8 cellular contexts compared by ENCODE assay signal in the genomic region with DNA sequence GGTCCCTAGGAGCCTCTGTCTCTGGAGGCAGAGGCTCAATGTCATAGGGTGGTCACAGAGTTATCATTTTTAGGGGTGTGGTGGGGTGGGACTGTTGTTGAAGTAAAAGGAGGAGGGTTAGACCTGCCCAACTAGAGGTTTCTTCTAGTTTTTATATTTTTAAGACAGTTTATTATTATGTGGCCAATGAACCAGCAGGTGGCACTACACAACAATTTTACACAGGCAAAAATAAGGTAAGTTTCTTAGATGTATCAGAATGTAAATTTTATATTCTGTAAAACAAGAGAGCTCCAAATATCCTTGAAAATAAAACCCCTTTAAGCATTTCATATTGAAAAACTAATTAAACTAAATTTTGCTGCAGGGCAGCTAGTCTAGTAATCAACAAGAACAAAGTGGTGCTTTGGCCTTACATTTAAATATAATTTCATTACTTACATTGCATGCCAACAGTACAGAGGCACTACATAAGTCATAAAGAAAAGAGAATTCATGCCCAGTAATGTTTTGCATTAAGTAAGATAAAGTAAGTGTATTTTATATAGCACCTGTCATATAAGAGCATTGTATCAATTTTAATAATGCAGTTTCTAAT. TPM values are rescaled to one million over a fixed set of nuclear protein-coding genes. Genes with fewer than 3 reads are reported as not detected.
A peak's percentile ranks its signal among the peaks of the same experiment; 100 is the strongest.
DNase-seq lines count a peak whose midpoint lies in the region; ATAC-seq and TF ChIP-seq lines count a peak whose summit lies in the region.

No MANE protein-coding gene starts in this region.

- no peak for TF ChIP-seq POLR2A in NB4 (IDR thresholded peaks at IDR 0.05; ENCODE audit: extremely low read depth, insufficient read length)

- no peaks in the 10 kb centered on the region for H3K9me3 Mint-ChIP-seq in activated CD8-positive, alpha-beta T cell treated with anti-CD3 and anti-CD28 coated beads for 36 hours

- peak; percentile 46 for TF ChIP-seq CTCF in GM10266 (IDR thresholded peaks at IDR 0.05; ENCODE audit: control insufficient read depth, insufficient read depth, low read depth, missing control alignments)
- peak; percentile 58 for TF ChIP-seq CTCF in NB4 (IDR thresholded peaks at IDR 0.05; ENCODE audit: low read depth, low read length)
- peak; percentile 71 for TF ChIP-seq CTCF in activated CD8-positive, alpha-beta T cell treated with anti-CD3 and anti-CD28 coated beads for 36 hours (IDR thresholded peaks at IDR 0.05)

- H3K4me1 Mint-ChIP-seq in activated CD8-positive, alpha-beta T cell treated with anti-CD3 and anti-CD28 coated beads for 36 hours (ENCODE audit: low read depth) = no peaks in the 10 kb centered on the region

- intact Hi-C loops in activated CD8-positive, alpha-beta T cell treated with anti-CD3 and anti-CD28 coated beads for 36 hours (cut with micrococcal nuclease) = no loop called here

- ATAC-seq in activated CD8-positive, alpha-beta T cell treated with anti-CD3 and anti-CD28 coated beads for 36 hours = no peak
- ATAC-seq in GM18502 (IDR thresholded peaks at IDR 0.05; ENCODE audit: poor library complexity, unreplicated experiment) = no peak
- no peak for ATAC-seq in HG03175 (IDR thresholded peaks at IDR 0.05; ENCODE audit: unreplicated experiment)

- H3K27ac Mint-ChIP-seq in activated CD8-positive, alpha-beta T cell treated with anti-CD3 and anti-CD28 coated beads for 36 hours = no peak overlapping the region

- H3K4me3 Mint-ChIP-seq in activated CD8-positive, alpha-beta T cell treated with anti-CD3 and anti-CD28 coated beads for 36 hours = no peak overlapping the region

- POLR2A ChIA-PET in activated CD8-positive, alpha-beta T cell treated with anti-CD3 and anti-CD28 coated beads for 36 hours (lab: Charles Lee) = no interaction called here

- H3K4me3 ChIP-seq in NB4 (ENCODE audit: low read depth, low read length) = no peak overlapping the region

- H3K36me3 Mint-ChIP-seq in activated CD8-positive, alpha-beta T cell treated with anti-CD3 and anti-CD28 coated beads for 36 hours (ENCODE audit: low read depth) = no peaks in the 10 kb centered on the region

- CTCF ChIA-PET in activated CD8-positive, alpha-beta T cell treated with anti-CD3 and anti-CD28 coated beads for 36 hours (lab: Charles Lee) = interaction anchor here (0.6 to 3.6 kb wide), 14 partner anchors 10 to 1327 kb away, joined by 3 to 24 read pairs (median 3); no protein-coding TSS in a partner anchor

- H3K27me3 Mint-ChIP-seq in activated CD8-positive, alpha-beta T cell treated with anti-CD3 and anti-CD28 coated beads for 36 hours = peaks cover 6% of the 10 kb centered on the region

- peak; percentile 18 to 41 for DNase-seq in AML-193 (lab: John Stamatoyannopoulos, UW)
- DNase-seq in GM10266 (ENCODE audit: extremely low spot score) = peak; percentile 19
- peak; percentile 79 for DNase-seq in NB4 (ENCODE audit: low read depth)
- DNase-seq in activated CD8-positive, alpha-beta T cell treated with anti-CD3 and anti-CD28 coated beads for 36 hours = peak; percentile 41
- peak; percentile 4 for DNase-seq in hepatic stellate cell (ENCODE audit: low spot score)
- peak; percentile 3 to 23 for DNase-seq in stimulated activated CD4-positive, alpha-beta T cell treated with anti-CD3 and anti-CD28 coated beads, Interleukin-2, amount 100 ng/mL, for 24 hours

RNA-seq across cellular contexts. Expression of a gene that starts 22.2 kb away (rescaled TPM):
- total RNA-seq in activated CD8-positive, alpha-beta T cell treated with anti-CD3 and anti-CD28 coated beads for 36 hours = not detected

Comparison
In these comparisons a context has a peak if more than half of its experiments do, and no peak if none do; other contexts are left out.
1. DNase-seq: peak in every context shown above with its lines; median percentile 79 in NB4; 41 in activated CD8-positive, alpha-beta T cell treated with anti-CD3 and anti-CD28 coated beads for 36 hours; 30 in AML-193; 19 in GM10266; 13 in stimulated activated CD4-positive, alpha-beta T cell treated with anti-CD3 and anti-CD28 coated beads, Interleukin-2, amount 100 ng/mL, for 24 hours; 4 in hepatic stellate cell.